ENCODE assay signal across 8 cellular contexts in the genomic region with DNA sequence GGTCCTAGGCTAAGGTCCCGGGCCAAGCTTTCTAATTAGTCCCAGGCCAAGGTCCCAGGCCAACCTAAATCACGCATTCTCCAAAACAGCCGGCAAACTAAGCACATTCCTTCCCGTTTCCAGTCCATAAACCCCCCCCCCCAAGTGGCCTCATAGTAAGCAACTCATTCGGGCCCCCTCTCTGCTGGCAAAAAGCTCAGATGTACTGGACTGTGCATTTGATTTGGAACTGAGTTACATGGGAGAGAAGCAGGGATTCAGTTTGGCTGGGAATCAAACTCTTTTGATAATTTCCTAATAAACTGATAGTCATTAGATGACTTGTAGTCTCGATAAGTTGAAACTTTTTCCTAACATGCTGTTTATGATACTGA. TPM values are rescaled to one million over a fixed set of nuclear protein-coding genes. Genes with fewer than 3 reads are reported as not detected.
DNase-seq lines count a peak whose midpoint lies in the region; ATAC-seq and TF ChIP-seq lines count a peak whose summit lies in the region.
"Not testable (repeated sequence)": the region's sequence is repeated elsewhere in the genome, so short reads cannot be mapped to it uniquely, and the experiment has no call there.

No MANE protein-coding gene starts in this region.

- H3K4me2 ChIP-seq in SK-N-SH: peak overlapping the region; percentile 78
- H3K4me2 ChIP-seq in osteoblast (ENCODE audit: insufficient read depth, low read length): peak overlapping the region; percentile 75

- H3K27ac ChIP-seq in CD4-positive, alpha-beta T cell (ENCODE audit: low read depth, low read length); HUES6 (ENCODE audit: low read depth, low read length): not testable (repeated sequence)
- H3K27ac ChIP-seq in SK-N-SH (ENCODE audit: low read depth in 2 of 2, low read length in 1 of 2): peak overlapping the region in 1 of 2 experiments; percentile 80; a peak in 3 of 4 replicates
- H3K27ac ChIP-seq in osteoblast (ENCODE audit: low read depth, low read length): peak overlapping the region; percentile 58
- peak overlapping the region; percentile 72 to 76 for H3K27ac ChIP-seq in tibial artery

- not testable (repeated sequence) for H4K20me1 ChIP-seq in SK-N-SH (ENCODE audit: insufficient read depth); osteoblast (ENCODE audit: insufficient read depth, low read length)

- not testable (repeated sequence) for ATAC-seq in CD4-positive, alpha-beta T cell (ENCODE audit: poor library complexity); activated naive CD4-positive, alpha-beta T cell treated with anti-CD3 and anti-CD28 coated beads, Interleukin-2, amount 50 U/mL, for 72 hours; effector memory CD8-positive, alpha-beta T cell (replicated peaks)

- not testable (repeated sequence) for H3K27me3 ChIP-seq in CD4-positive, alpha-beta T cell (ENCODE audit: control insufficient read depth, insufficient read depth, low read length); HUES6 (ENCODE audit: control insufficient read depth, insufficient read depth, low read length); SK-N-SH (ENCODE audit: insufficient read depth); iPS-15b (ENCODE audit: control insufficient read depth, insufficient read depth, low read length); osteoblast (ENCODE audit: insufficient read depth, low read length); tibial artery

- TF ChIP-seq CTCF in CD4-positive, alpha-beta T cell (IDR thresholded peaks at IDR 0.05); SK-N-SH (IDR thresholded peaks at IDR 0.05); osteoblast (IDR thresholded peaks at IDR 0.05; ENCODE audit: extremely low read depth, low read depth, low read length); tibial artery (IDR thresholded peaks at IDR 0.05): not testable (repeated sequence)

- POLR2A ChIA-PET in CD4-positive, alpha-beta T cell (lab: Charles Lee): interaction anchor here (0.7 kb wide), 1 partner anchor 8 kb away, joined by 4 read pairs; no protein-coding TSS in a partner anchor
- POLR2A ChIA-PET in SK-N-SH (lab: Yijun Ruan, JAX): not testable (repeated sequence)

- H3K9me2 ChIP-seq in SK-N-SH: not testable (repeated sequence)

- peaks cover 21% of the 10 kb centered on the region for H3K4me1 Mint-ChIP-seq in CD4-positive, alpha-beta T cell (ENCODE audit: low read depth)
- H3K4me1 Mint-ChIP-seq in effector memory CD8-positive, alpha-beta T cell (ENCODE audit: low read depth in 2 of 2): peaks cover 15 to 18% of the 10 kb centered on the region in 2 donors

- H3K4me3 ChIP-seq in HUES6 (ENCODE audit: low read depth, low read length) (peak overlapping the region; percentile 63), SK-N-SH (ENCODE audit: low read depth in 2 of 2, low read length in 1 of 2) (peak overlapping the region; percentile 55 to 65; a peak in 3 of 4 replicates), iPS-15b (ENCODE audit: low read depth, low read length) (peak overlapping the region; percentile 69), osteoblast (ENCODE audit: insufficient read depth, low read length) (peak overlapping the region; percentile 73), tibial artery (peak overlapping the region; percentile 48 to 53)

- not testable (repeated sequence) for TF ChIP-seq EP300 in SK-N-SH (IDR thresholded peaks at IDR 0.05; ENCODE audit: borderline replicate concordance in 1 of 2, low read depth in 1 of 2, low read length in 1 of 2)

- CTCF ChIA-PET in CD4-positive, alpha-beta T cell (lab: Charles Lee): interaction anchor here (0.7 kb wide), 1 partner anchor 82 kb away, joined by 3 read pairs; no protein-coding TSS in a partner anchor
- CTCF ChIA-PET in SK-N-SH (lab: Yijun Ruan, JAX): not testable (repeated sequence)

- H3F3A ChIP-seq in SK-N-SH (replicated peaks; ENCODE audit: insufficient read depth): not testable (repeated sequence)

- H3K9me3 Mint-ChIP-seq in CD4-positive, alpha-beta T cell; activated naive CD4-positive, alpha-beta T cell treated with anti-CD3 and anti-CD28 coated beads, Interleukin-2, amount 50 U/mL, for 72 hours; effector memory CD8-positive, alpha-beta T cell: not testable (repeated sequence)

- peak overlapping the region; percentile 81; the same call in 1 of the 2 replicates for H2AFZ ChIP-seq in SK-N-SH (ENCODE audit: low read depth)
- H2AFZ ChIP-seq in osteoblast (ENCODE audit: low read length): peak overlapping the region; percentile 84

- intact Hi-C loops in CD4-positive, alpha-beta T cell (cut with DNase I, micrococcal nuclease): not testable (repeated sequence)
- intact Hi-C loops in tibial artery (cut with DNase I; ENCODE audit: low total_unique reads): loop anchor here (10.0 kb wide), 1 partner anchor 88 kb away; the partner anchor contains the start of gene HSPA6

- not testable (repeated sequence) for H3K9me3 ChIP-seq in CD4-positive, alpha-beta T cell (ENCODE audit: control insufficient read depth, low read length); HUES6 (ENCODE audit: control insufficient read depth, insufficient read depth, low read depth, low read length); SK-N-SH; iPS-15b (ENCODE audit: control insufficient read depth, insufficient read depth, low read length); osteoblast (ENCODE audit: low read depth, low read length); tibial artery

- 4% methylated on average over 4 of the region's 6 CpGs for WGBS in SK-N-SH (ENCODE audit: low lambda C conversion rate)

- peak overlapping the region; percentile 100 for H3K27ac Mint-ChIP-seq in CD4-positive, alpha-beta T cell
- peak overlapping the region; percentile 96 to 99 for H3K27ac Mint-ChIP-seq in activated naive CD4-positive, alpha-beta T cell treated with anti-CD3 and anti-CD28 coated beads, Interleukin-2, amount 50 U/mL, for 72 hours
- H3K27ac Mint-ChIP-seq in effector memory CD8-positive, alpha-beta T cell: peak overlapping the region; percentile 100

- DNase-seq in CD4-positive, alpha-beta T cell; SK-N-SH; activated naive CD4-positive, alpha-beta T cell treated with anti-CD3 and anti-CD28 coated beads, Interleukin-2, amount 50 U/mL, for 72 hours (ENCODE audit: low spot score in 2 of 2); effector memory CD8-positive, alpha-beta T cell; tibial artery: not testable (repeated sequence)
- peak; percentile 61 for DNase-seq in osteoblast (ENCODE audit: insufficient read length, low spot score, missing footprints)

- peaks cover 24% of the 10 kb centered on the region for H3K27me3 Mint-ChIP-seq in CD4-positive, alpha-beta T cell
- not testable (repeated sequence) for H3K27me3 Mint-ChIP-seq in effector memory CD8-positive, alpha-beta T cell

- H3K9ac ChIP-seq in HUES6 (ENCODE audit: low read length): peak overlapping the region; percentile 19
- peak overlapping the region; percentile 74; the same call in 1 of the 2 replicates for H3K9ac ChIP-seq in SK-N-SH
- not testable (repeated sequence) for H3K9ac ChIP-seq in iPS-15b (ENCODE audit: low read depth, low read length)

- not testable (repeated sequence) for H3K36me3 ChIP-seq in HUES6 (ENCODE audit: control insufficient read depth, insufficient read depth, low read length); SK-N-SH (replicated peaks in 1 of 2; ENCODE audit: control insufficient read depth in 1 of 2, insufficient read depth in 2 of 2, low read length in 1 of 2); iPS-15b (ENCODE audit: control insufficient read depth, insufficient read depth, low read length); osteoblast (ENCODE audit: insufficient read depth, low read length); tibial artery

- peak overlapping the region; percentile 99 for H3K4me3 Mint-ChIP-seq in CD4-positive, alpha-beta T cell
- peak overlapping the region; percentile 95 to 96 for H3K4me3 Mint-ChIP-seq in effector memory CD8-positive, alpha-beta T cell

- not testable (repeated sequence) for TF ChIP-seq RAD21 in SK-N-SH (IDR thresholded peaks at IDR 0.05; ENCODE audit: low read length)

- H3K4me1 ChIP-seq in HUES6 (ENCODE audit: control insufficient read depth, insufficient read depth, low read length); SK-N-SH (ENCODE audit: control insufficient read depth in 1 of 2, insufficient read depth in 2 of 2, low read depth in 1 of 2, low read length in 1 of 2); iPS-15b (ENCODE audit: control insufficient read depth, insufficient read depth, low read length); osteoblast (ENCODE audit: insufficient read depth, low read length); tibial artery: not testable (repeated sequence)

- peaks cover 10% of the 10 kb centered on the region for H3K36me3 Mint-ChIP-seq in CD4-positive, alpha-beta T cell (ENCODE audit: low read depth)
- not testable (repeated sequence) for H3K36me3 Mint-ChIP-seq in activated naive CD4-positive, alpha-beta T cell treated with anti-CD3 and anti-CD28 coated beads, Interleukin-2, amount 50 U/mL, for 72 hours
- H3K36me3 Mint-ChIP-seq in effector memory CD8-positive, alpha-beta T cell (ENCODE audit: insufficient read depth): peaks cover 18% of the 10 kb centered on the region

- H3K79me2 ChIP-seq in SK-N-SH (ENCODE audit: insufficient read depth); osteoblast (ENCODE audit: insufficient read depth, low read length): not testable (repeated sequence)

RNA-seq across cellular contexts. Expression of gene FCGR3B, which starts 17.8 kb away (rescaled TPM):
- total RNA-seq in CD4-positive, alpha-beta T cell: not detected
- not detected in 2 replicates for polyA plus RNA-seq in SK-N-SH (2012; rRNA removed)
- polyA plus RNA-seq in SK-N-SH (2012; cell fraction: cytosol; rRNA removed): not detected in 2 replicates
- not detected in 2 replicates for polyA plus RNA-seq in SK-N-SH (2012; cell fraction: nucleus; rRNA removed)
- not detected for total RNA-seq in activated naive CD4-positive, alpha-beta T cell treated with anti-CD3 and anti-CD28 coated beads, Interleukin-2, amount 50 U/mL, for 72 hours
- total RNA-seq in osteoblast: not detected in 2 replicates

RNA-seq across cellular contexts. Expression of gene FCGR2B, which starts 49.8 kb away (rescaled TPM):
- under 1 TPM in 1 of 2 experiments, not detected in 1; 0.36 TPM for total RNA-seq in CD4-positive, alpha-beta T cell
- polyA plus RNA-seq in SK-N-SH (2012; rRNA removed): 0.05 TPM in 1 of 2 replicates, not detected in the other
- polyA plus RNA-seq in SK-N-SH (2012; cell fraction: cytosol; rRNA removed): 0.01 and 0.03 TPM in 2 replicates
- 0.14 and 0.19 TPM in 2 replicates for polyA plus RNA-seq in SK-N-SH (2012; cell fraction: nucleus; rRNA removed)
- under 1 TPM in 1 of 2 donors, not detected in 1; 0.21 TPM for total RNA-seq in activated naive CD4-positive, alpha-beta T cell treated with anti-CD3 and anti-CD28 coated beads, Interleukin-2, amount 50 U/mL, for 72 hours
- 0.36 TPM in 1 of 2 replicates, not detected in the other for total RNA-seq in osteoblast
